Comparison of ENCODE assay signal across 15 cellular contexts in genomic region chr17:79406316-79406715, GRCh38.
"Had no signal": no experiment of that assay in that cellular context is flagged by ENCODE, and none has a peak within 500 bp of the region (broad histone marks: within the 10 kb centered on the region; RNA-seq: fewer than 3 reads in every experiment).

No MANE protein-coding gene starts in this region.

- DNase-seq: activated CD4-positive, alpha-beta memory T cell treated with anti-CD3 and anti-CD28 coated beads, Interleukin-2, amount 10 ng/mL, durations not matched to agents 7 days and 5 days; activated effector memory CD4-positive, alpha-beta T cell treated with Interleukin-2 at 50 U/mL for 16 hours; activated T-cell treated with anti-CD3 and anti-CD28 coated beads, Interleukin-2, amount 50 U/mL, for 24 hours; adrenal gland; glutamatergic neuron; hypothalamus; kidney; left lung; mucosa of descending colon; naive thymus-derived CD4-positive, alpha-beta T cell; stimulated activated CD4-positive, alpha-beta T cell treated with anti-CD3 and anti-CD28 coated beads, Interleukin-1b, Interleukin-23, amount 100 ng/mL, for 48 hours; stimulated activated naive CD8-positive, alpha-beta T cell treated with anti-CD3 and anti-CD28 coated beads, Interleukin-15, amount 100 ng/mL, for 72 hours; testis; upper lobe of left lung had no signal

- H3K9me3 ChIP-seq: adrenal gland, left lung, mucosa of descending colon, testis, upper lobe of left lung had no signal

- H3K4me3 ChIP-seq: adrenal gland, cardiac muscle cell, left lung, mucosa of descending colon, testis, upper lobe of left lung had no signal

- H3K36me3 ChIP-seq: adrenal gland, cardiac muscle cell, left lung, upper lobe of left lung had no signal

- H3K4me1 ChIP-seq: adrenal gland, testis had no signal

- H3K27ac ChIP-seq: adrenal gland, cardiac muscle cell, left lung, testis, upper lobe of left lung had no signal

- H3K27me3 ChIP-seq: testis had no signal
